8 cellular contexts compared by ENCODE assay signal in genomic region chr6:111606620-111607115, GRCh38. TPM values are rescaled to one million over a fixed set of nuclear protein-coding genes. Genes with fewer than 3 reads are reported as not detected.
A peak's percentile ranks its signal among the peaks of the same experiment; 100 is the strongest.
DNase-seq lines count a peak whose midpoint lies in the region; ATAC-seq, FAIRE-seq and TF ChIP-seq lines count a peak whose summit lies in the region.

No MANE protein-coding gene starts in this region.

- no peak for DNase-seq in HFF-Myc (ENCODE audit: extremely low read depth, low read depth)
- no peak for DNase-seq in K562 (ENCODE audit: extremely low read depth in 1 of 4, low spot score in 3 of 4)
- no peak for DNase-seq in mesothelial cell of epicardium (ENCODE audit: low spot score in 2 of 2, unreplicated experiment in 2 of 2)
- no peak for DNase-seq in NCI-H2227 (lab: John Stamatoyannopoulos, UW; ENCODE audit: unreplicated experiment)
- no peak for DNase-seq in NCI-H1694 (lab: John Stamatoyannopoulos, UW)
- no peak for DNase-seq in Ammon's horn (ENCODE audit: low spot score)

- ATAC-seq in K562 (no peak), HG02759 (IDR thresholded peaks at IDR 0.05; ENCODE audit: unreplicated experiment) (no peak)

- H3K9me3 ChIP-seq in K562 (replicated peaks; ENCODE audit: control insufficient read depth, insufficient read depth, low read depth, low read length): no peaks in the 10 kb centered on the region

- intact Hi-C loops in K562 (cut with micrococcal nuclease): no loop called here

- H3K36me3 ChIP-seq in ACC112 (ENCODE audit: insufficient read depth, low read length) (no peaks in the 10 kb centered on the region), K562 (ENCODE audit: control insufficient read depth, insufficient read depth, low read length) (no peaks in the 10 kb centered on the region)

- H3K4me2 ChIP-seq in K562 (ENCODE audit: insufficient read depth, low read length): peak overlapping the region; percentile 58

- CTCF ChIA-PET in K562 (lab: Yijun Ruan, JAX; ENCODE audit: low intra/inter-chr PET ratio): no interaction called here

- H4K20me1 ChIP-seq in K562 (replicated peaks; ENCODE audit: control insufficient read depth, insufficient read depth, low read length): no peaks in the 10 kb centered on the region

- POLR2A ChIA-PET in K562 (lab: Yijun Ruan, JAX): interaction anchor here (1.2 to 1.8 kb wide), 4 partner anchors 8 to 22 kb away, joined by 3 to 6 read pairs (median 4); no protein-coding TSS in a partner anchor

- no peaks in the 10 kb centered on the region for H3K9me1 ChIP-seq in K562 (ENCODE audit: control insufficient read depth, insufficient read depth, low read length)

- peak overlapping the region; percentile 99 for H3K27ac ChIP-seq in ACC112 (ENCODE audit: low read depth, low read length)
- peak overlapping the region; percentile 34; the same call in 1 of the 3 replicates for H3K27ac ChIP-seq in K562 (ENCODE audit: extremely low read depth, low read depth, low read length)

- no peak for TF ChIP-seq RAD21 in K562 (CRISPR knock-in tag; conservative IDR thresholded peaks at IDR 0.05 in 1 of 2, IDR thresholded peaks at IDR 0.05 in 1 of 2)

- peaks cover 4% of the 10 kb centered on the region for H3K9me3 Mint-ChIP-seq in mesothelial cell of epicardium

- peak overlapping the region in 1 of 2 experiments; percentile 5; a peak in 1 of 4 replicates for H3K9ac ChIP-seq in K562 (ENCODE audit: insufficient read depth in 1 of 2, low read depth in 2 of 2, low read length in 2 of 2)

- H3K4me3 Mint-ChIP-seq in mesothelial cell of epicardium: peak overlapping the region; percentile 81

- peaks cover 27% of the 10 kb centered on the region for H3K79me2 ChIP-seq in ACC112 (ENCODE audit: control insufficient read depth, insufficient read depth, low read length, unreplicated experiment)
- peaks cover 5% of the 10 kb centered on the region; the same call in 2 of the 3 replicates for H3K79me2 ChIP-seq in K562 (ENCODE audit: control insufficient read depth, insufficient read depth, low read length)

- no peak for FAIRE-seq in K562 (lab: Jason Lieb, UNC)

- H3K27me3 Mint-ChIP-seq in mesothelial cell of epicardium (ENCODE audit: low read depth): no peaks in the 10 kb centered on the region

- in situ Hi-C loops in K562 (cut with MboI): no loop called here

- TF ChIP-seq EP300 in K562 (IDR thresholded peaks at IDR 0.05; ENCODE audit: low read length): no peak

- no peak for TF ChIP-seq CTCF in HFF-Myc (IDR thresholded peaks at IDR 0.05; ENCODE audit: low read depth, low read length, missing control alignments)
- no peak for TF ChIP-seq CTCF in K562 (IDR thresholded peaks at IDR 0.05 in 2 of 3, conservative IDR thresholded peaks at IDR 0.05 in 1 of 3; ENCODE audit: insufficient read depth in 2 of 3, low read depth in 1 of 3, low read length in 3 of 3)
- no peak for TF ChIP-seq CTCF in mesothelial cell of epicardium (IDR thresholded peaks at IDR 0.05; ENCODE audit: unreplicated experiment)

- no TSS peak for BruUV-seq in K562 (replicated peaks; lab: Mats Ljungman, UMichigan)

- no peaks in the 10 kb centered on the region for H3K36me3 Mint-ChIP-seq in mesothelial cell of epicardium

- H2AFZ ChIP-seq in ACC112 (ENCODE audit: low read length, unreplicated experiment): peak overlapping the region; percentile 0
- H2AFZ ChIP-seq in K562 (ENCODE audit: low read depth, low read length): peak overlapping the region; percentile 100

- peak overlapping the region; percentile 79 for H3K4me3 ChIP-seq in ACC112 (ENCODE audit: low read depth, low read length)
- H3K4me3 ChIP-seq in HFF-Myc (replicated peaks; ENCODE audit: low read depth, low read length): peak overlapping the region; percentile 0; the same call in 1 of the 2 replicates
- H3K4me3 ChIP-seq in K562: no peak overlapping the region

- peaks cover 39% of the 10 kb centered on the region for H3K4me1 ChIP-seq in ACC112 (ENCODE audit: control insufficient read depth, insufficient read depth, low read length, unreplicated experiment)
- H3K4me1 ChIP-seq in K562 (replicated peaks in 1 of 2; ENCODE audit: control insufficient read depth in 2 of 2, insufficient read depth in 2 of 2, low read length in 2 of 2): peaks cover 26 to 32% of the 10 kb centered on the region in 2 experiments

- TF ChIP-seq POLR2A in K562 (conservative IDR thresholded peaks at IDR 0.05): no peak

- peaks cover 54% of the 10 kb centered on the region for H3K4me1 Mint-ChIP-seq in mesothelial cell of epicardium

- H3K27me3 ChIP-seq in ACC112 (ENCODE audit: insufficient read depth, low read length) (no peaks in the 10 kb centered on the region), K562 (ENCODE audit: control insufficient read depth in 2 of 2, insufficient read depth in 2 of 2, low read length in 2 of 2) (no peaks in the 10 kb centered on the region)

- H3K27ac Mint-ChIP-seq in mesothelial cell of epicardium: peak overlapping the region; percentile 97

- 79% methylated on average over 7 of the region's 7 CpGs for WGBS in K562 (ENCODE audit: insufficient coverage, low coverage, missing lambda C conversion rate)

TF ChIP-seq in K562, 482 proteins besides CTCF, POLR2A, EP300 and RAD21 (continues in another document):
- TF ChIP-seq TFAM (CRISPR knock-in tag; conservative IDR thresholded peaks at IDR 0.05) (no peak), CREBBP (IDR thresholded peaks at IDR 0.05; ENCODE audit: low read depth, low read length) (no peak), RERE (CRISPR knock-in tag; IDR thresholded peaks at IDR 0.05; ENCODE audit: borderline replicate concordance) (no peak), TEAD4 (IDR thresholded peaks at IDR 0.05; ENCODE audit: low read length) (no peak), TEAD4 (CRISPR knock-in tag; IDR thresholded peaks at IDR 0.05; ENCODE audit: borderline replicate concordance) (no peak), ZNF740 (CRISPR knock-in tag; IDR thresholded peaks at IDR 0.05) (no peak; the same call in 1 of the 2 replicates), ZNF740 (tag; IDR thresholded peaks at IDR 0.05) (0 out of 4 replicates have a peak, but pooled peaks of 1 of the 2 experiments have one; percentile 45)

RNA-seq across cellular contexts. Expression of gene TRAF3IP2, which starts 1.0 kb away (rescaled TPM):
- total RNA-seq in K562 (2011; cell fraction: chromatin; rRNA removed; ENCODE audit: low replicate concordance): 7.6 and 9.6 TPM in 2 replicates
- total RNA-seq in K562 (2011; cell fraction: nucleolus; rRNA removed): 5.0 and 6.0 TPM in 2 replicates
- total RNA-seq in K562 (2011; cell fraction: nucleoplasm; rRNA removed): 8.3 TPM in 2 replicates
- total RNA-seq in K562 (2014; rRNA removed) (13.8 and 16.5 TPM in 2 replicates), K562 (2014; rRNA removed; fragmentation: Illumina TruSeq; extraction: Trizol) (12.3 and 13.4 TPM in 2 replicates), K562 (2015; rRNA removed; fragmentation: Illumina TruSeq; extraction: Trizol) (9.1 and 11.7 TPM in 2 replicates), K562 (2021) (14.6 and 14.8 TPM in 2 replicates), mesothelial cell of epicardium (29.9 to 32.0 TPM (median 30.5 TPM) in 3 replicates)
- polyA plus RNA-seq in K562 (2011; rRNA removed) (11.3 and 16.7 TPM in 2 replicates), K562 (2014; fragmentation: Illumina TruSeq; extraction: Trizol) (18.9 and 20.3 TPM in 2 replicates), K562 (2014; fragmentation: Nextera tagmentation; extraction: Ambion mirVana) (10 to 100 TPM in 1 of 2 experiments, 1 to 10 TPM in 1; 7.3 to 12.1 TPM), K562 (2014; rRNA removed) (10.2 and 15.8 TPM in 2 replicates)
- polyA plus RNA-seq in K562 (2011; cell fraction: cytosol; rRNA removed): 16.7 and 19.0 TPM in 2 replicates
- 5.7 and 9.2 TPM in 2 replicates for polyA plus RNA-seq in K562 (2011; cell fraction: nucleus; rRNA removed)
- polyA plus RNA-seq in K562 (2012): 10.6 and 21.6 TPM in 2 replicates
- polyA minus RNA-seq in K562 (2011; rRNA and poly(A)+ RNA removed): 14.7 and 15.1 TPM in 2 replicates
- 9.2 and 9.9 TPM in 2 replicates for polyA minus RNA-seq in K562 (2011; cell fraction: cytosol; rRNA and poly(A)+ RNA removed)
- polyA minus RNA-seq in K562 (2011; cell fraction: nucleus; rRNA and poly(A)+ RNA removed): 6.7 and 7.4 TPM in 2 replicates
